In genomic region chr6:163820745-163821456, GRCh38 we compare ENCODE assay signal across 19 cellular contexts.
DNase-seq lines count a peak whose midpoint lies in the region; ATAC-seq and TF ChIP-seq lines count a peak whose summit lies in the region.
"Had no signal": no experiment of that assay in that cellular context is flagged by ENCODE, and none has a peak within 500 bp of the region (broad histone marks: within the 10 kb centered on the region; RNA-seq: fewer than 3 reads in every experiment).

No MANE protein-coding gene starts in this region.

- H3K36me3 ChIP-seq in MG63, result no peaks in the 10 kb centered on the region

- no peaks in the 10 kb centered on the region for H3K27me3 ChIP-seq in MG63

- no peak for TF ChIP-seq CTCF in brain (conservative IDR thresholded peaks at IDR 0.05)

- H3K4me3 ChIP-seq in MG63, result no peak overlapping the region
- H3K4me3 ChIP-seq: GM23338, PC-9 had no signal

- peak; percentile 22 for DNase-seq in ELF-1 (ENCODE audit: low read depth, low spot score)
- DNase-seq in left kidney (ENCODE audit: low read depth, low spot score), result peak; percentile 43
- DNase-seq in retina, result peak; percentile 59
- DNase-seq in stimulated activated naive CD4-positive, alpha-beta T cell treated with Interleukin-2 at 50 U/mL for 16 hours (lab: John Stamatoyannopoulos, UW), result no peak
- no peak for DNase-seq in MG63
- DNase-seq: AML-193; CD4-positive, alpha-beta T cell; DMS79 treated with DMSO at 0.1 percent for 48 hours; GDM1; KG1; NCI-H1105; NCI-H187; NCI-H2171; NCI-H446 treated with DMSO at 0.1 percent for 48 hours; NCI-H774; PC-9 had no signal

- peaks cover 9% of the 10 kb centered on the region for H3K27me3 Mint-ChIP-seq in brain
- H3K27me3 Mint-ChIP-seq: CD4-positive, alpha-beta T cell had no signal

- peak overlapping the region in 4 of 5 experiments; percentile 35 to 83 (median 64) for H3K27ac Mint-ChIP-seq in brain
- H3K27ac Mint-ChIP-seq: CD4-positive, alpha-beta T cell; GM23338 had no signal

- no peaks in the 10 kb centered on the region for H3K9me3 ChIP-seq in MG63

- H3K4me1 Mint-ChIP-seq in brain, result peaks cover 36% of the 10 kb centered on the region
- H3K4me1 Mint-ChIP-seq: GM23338 had no signal

- no peak for ATAC-seq in GM19455 (IDR thresholded peaks at IDR 0.05; ENCODE audit: unreplicated experiment)
- ATAC-seq: GM23338 had no signal

- peaks cover 3 to 13% (median 6%) of the 10 kb centered on the region in 5 experiments for H3K9me3 Mint-ChIP-seq in brain
- H3K9me3 Mint-ChIP-seq: CD4-positive, alpha-beta T cell; GM23338 had no signal

- H3K4me3 Mint-ChIP-seq in brain, result no peak overlapping the region
- H3K4me3 Mint-ChIP-seq: CD4-positive, alpha-beta T cell; GM23338 had no signal

- peaks cover 3% of the 10 kb centered on the region for H3K36me3 Mint-ChIP-seq in brain

Comparison
In these comparisons a context has a peak if more than half of its experiments do, and no peak if none do; other contexts are left out.
1. DNase-seq: peak in ELF-1 (single experiment), left kidney (single experiment) and retina (single experiment); none in stimulated activated naive CD4-positive, alpha-beta T cell treated with Interleukin-2 at 50 U/mL for 16 hours (single experiment) and MG63 (single experiment).